ENCODE assay signal across 1 cellular context in genomic region chr2:3429068-3429610, GRCh38.
TF ChIP-seq lines count a peak whose summit lies in the region.

No MANE protein-coding gene starts in this region.

TF ChIP-seq in IMR-90, 13 proteins besides CTCF, POLR2A, EP300 and RAD21:
- TF ChIP-seq RCOR1 (IDR thresholded peaks at IDR 0.05; ENCODE audit: insufficient replicate concordance, low read length) (no peak), USF2 (IDR thresholded peaks at IDR 0.05; ENCODE audit: low read depth, low read length) (no peak), CEBPB (IDR thresholded peaks at IDR 0.05; ENCODE audit: low read depth, low read length) (no peak), FOS (IDR thresholded peaks at IDR 0.05; ENCODE audit: low read depth, low read length) (no peak), CHD1 (IDR thresholded peaks at IDR 0.05; ENCODE audit: low read depth, low read length) (no peak), NFE2L2 (IDR thresholded peaks at IDR 0.05; ENCODE audit: low read depth, low read length) (no peak), ELK1 (IDR thresholded peaks at IDR 0.05; ENCODE audit: borderline replicate concordance, low read depth, low read length) (no peak), SMC3 (IDR thresholded peaks at IDR 0.05; ENCODE audit: low read depth, low read length) (no peak), RFX5 (IDR thresholded peaks at IDR 0.05; ENCODE audit: low read depth, low read length) (no peak), MAZ (IDR thresholded peaks at IDR 0.05; ENCODE audit: borderline replicate concordance, low read depth, low read length) (no peak), MAFK (IDR thresholded peaks at IDR 0.05; ENCODE audit: low read depth, low read length) (no peak), MXI1 (IDR thresholded peaks at IDR 0.05; ENCODE audit: borderline replicate concordance, low read depth, low read length) (no peak), BHLHE40 (IDR thresholded peaks at IDR 0.05; ENCODE audit: low read depth, low read length) (no peak)
TF ChIP-seq in IMR-90: peak in this region for 0.
